ENCODE assay signal across 28 cellular contexts in the genomic region with DNA sequence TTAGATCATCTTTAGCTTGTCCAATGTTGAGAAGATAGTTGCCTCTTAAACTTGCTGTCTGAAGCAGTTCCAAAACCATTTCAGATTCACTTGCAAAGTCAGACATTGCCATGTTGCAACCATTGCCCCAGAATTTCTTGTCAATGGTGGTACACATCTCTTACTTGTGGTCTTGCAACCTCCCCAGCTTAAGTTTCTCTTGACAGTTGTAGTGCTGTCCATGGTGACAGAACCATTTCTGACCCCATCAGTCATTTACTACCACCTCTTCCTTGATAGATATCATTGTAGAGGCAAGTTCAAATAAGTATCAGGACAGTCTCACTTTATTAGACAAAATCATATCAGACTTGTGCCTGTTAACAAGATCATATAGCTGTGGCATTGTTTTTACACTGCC.
"Had no signal": no experiment of that assay in that cellular context is flagged by ENCODE, and none has a peak within 500 bp of the region (broad histone marks: within the 10 kb centered on the region; RNA-seq: fewer than 3 reads in every experiment).

No MANE protein-coding gene starts in this region.

- H3K79me2 ChIP-seq: parathyroid adenoma had no signal

- FAIRE-seq: small intestine, urothelium cell line had no signal

- H3K4me3 ChIP-seq: neural progenitor cell, ovary, psoas muscle, right lobe of liver, sigmoid colon, stomach, thoracic aorta, thyroid gland, tibial nerve, upper lobe of left lung, vagina had no signal

- H3K9me3 ChIP-seq: ovary, psoas muscle, right lobe of liver, sigmoid colon, stomach, thoracic aorta, thyroid gland, tibial nerve, upper lobe of left lung, vagina had no signal

- H3K4me3 Mint-ChIP-seq: nephron; neural progenitor cell; stimulated activated effector memory CD8-positive, alpha-beta T cell treated with anti-CD3 and anti-CD28 coated beads, Interleukin-12 subunit alpha, Interleukin-12 subunit beta, amount 100 ng/mL, for 72 hours; stimulated activated naive B cell treated with anti-CD40 and anti-IgM and Interleukin-4, amounts not matched to agents 10 μg/mL and 1 μg/mL and 100 μg/mL, for 72 hours; stimulated activated naive CD8-positive, alpha-beta T cell treated with anti-CD3 and anti-CD28 coated beads, Interleukin-15, Interleukin-2, amounts not matched to agents 100 ng/mL and 50 ng/mL, for 24 hours had no signal

- H3K9me3 Mint-ChIP-seq: nephron; neural progenitor cell; stimulated activated effector memory CD8-positive, alpha-beta T cell treated with anti-CD3 and anti-CD28 coated beads, Interleukin-12 subunit alpha, Interleukin-12 subunit beta, amount 100 ng/mL, for 72 hours; stimulated activated naive B cell treated with anti-CD40 and anti-IgM and Interleukin-4, amounts not matched to agents 10 μg/mL and 1 μg/mL and 100 μg/mL, for 72 hours; stimulated activated naive CD8-positive, alpha-beta T cell treated with anti-CD3 and anti-CD28 coated beads, Interleukin-15, Interleukin-2, amounts not matched to agents 100 ng/mL and 50 ng/mL, for 24 hours had no signal

- H3K4me1 Mint-ChIP-seq: neural progenitor cell; stimulated activated effector memory CD8-positive, alpha-beta T cell treated with anti-CD3 and anti-CD28 coated beads, Interleukin-12 subunit alpha, Interleukin-12 subunit beta, amount 100 ng/mL, for 72 hours; stimulated activated naive B cell treated with anti-CD40 and anti-IgM and Interleukin-4, amounts not matched to agents 10 μg/mL and 1 μg/mL and 100 μg/mL, for 72 hours had no signal

- H3K4me1 ChIP-seq: neural progenitor cell, parathyroid adenoma, psoas muscle, right lobe of liver, sigmoid colon, stomach, thyroid gland, tibial nerve, upper lobe of left lung, vagina had no signal

- H3K36me3 Mint-ChIP-seq: neural progenitor cell; stimulated activated effector memory CD8-positive, alpha-beta T cell treated with anti-CD3 and anti-CD28 coated beads, Interleukin-12 subunit alpha, Interleukin-12 subunit beta, amount 100 ng/mL, for 72 hours; stimulated activated naive B cell treated with anti-CD40 and anti-IgM and Interleukin-4, amounts not matched to agents 10 μg/mL and 1 μg/mL and 100 μg/mL, for 72 hours had no signal

- H2AFZ ChIP-seq: neural progenitor cell, parathyroid adenoma had no signal

- H3K27ac Mint-ChIP-seq: neural progenitor cell; progenitor cell of endocrine pancreas; stimulated activated effector memory CD8-positive, alpha-beta T cell treated with anti-CD3 and anti-CD28 coated beads, Interleukin-12 subunit alpha, Interleukin-12 subunit beta, amount 100 ng/mL, for 72 hours; stimulated activated naive B cell treated with anti-CD40 and anti-IgM and Interleukin-4, amounts not matched to agents 10 μg/mL and 1 μg/mL and 100 μg/mL, for 72 hours; stimulated activated naive CD8-positive, alpha-beta T cell treated with anti-CD3 and anti-CD28 coated beads, Interleukin-15, Interleukin-2, amounts not matched to agents 100 ng/mL and 50 ng/mL, for 24 hours had no signal

- H3K27ac ChIP-seq: neural progenitor cell, ovary, parathyroid adenoma, psoas muscle, right lobe of liver, sigmoid colon, stomach, thoracic aorta, thyroid gland, tibial nerve, upper lobe of left lung, vagina had no signal

- H3K27me3 ChIP-seq: neural progenitor cell, ovary, right lobe of liver, sigmoid colon, stomach, thyroid gland, tibial nerve, upper lobe of left lung, vagina had no signal

- DNase-seq: occipital lobe; ovary; posterior cingulate gyrus; psoas muscle; right cardiac atrium; right lobe of liver; sigmoid colon; small intestine; stimulated activated CD4-positive, alpha-beta T cell treated with anti-CD3 and anti-CD28 coated beads, Interleukin-15, amount 100 ng/mL, for 24 hours; stimulated activated CD4-positive, alpha-beta T cell treated with anti-CD3 and anti-CD28 coated beads, Interleukin-2, amount 100 ng/mL, for 24 hours; stimulated activated CD4-positive, alpha-beta T cell treated with anti-CD3 and anti-CD28 coated beads, Interleukin-2, amount 100 ng/mL, for 48 hours; stimulated activated CD4-positive, alpha-beta T cell treated with anti-CD3 and anti-CD28 coated beads, Interleukin-4, amount 100 ng/mL, for 24 hours; stimulated activated naive B cell treated with anti-CD40 and anti-IgM and Interleukin-4, amounts not matched to agents 10 μg/mL and 1 μg/mL and 100 μg/mL, for 72 hours; stimulated activated naive CD4-positive, alpha-beta T cell treated with Interleukin-2 at 50 U/mL for 16 hours; stomach; thyroid gland; trophoblast cell had no signal

- ATAC-seq: psoas muscle; right lobe of liver; stimulated activated effector memory CD8-positive, alpha-beta T cell treated with anti-CD3 and anti-CD28 coated beads, Interleukin-12 subunit alpha, Interleukin-12 subunit beta, amount 100 ng/mL, for 72 hours; stimulated activated naive B cell treated with anti-CD40 and anti-IgM and Interleukin-4, amounts not matched to agents 10 μg/mL and 1 μg/mL and 100 μg/mL, for 72 hours had no signal

- H3K4me2 ChIP-seq: neural progenitor cell had no signal

- H3K9ac ChIP-seq: neural progenitor cell, parathyroid adenoma had no signal

- H3K36me3 ChIP-seq: neural progenitor cell, ovary, right lobe of liver, sigmoid colon, stomach, thoracic aorta, thyroid gland, tibial nerve, upper lobe of left lung, vagina had no signal

- H3K27me3 Mint-ChIP-seq: stimulated activated naive B cell treated with anti-CD40 and anti-IgM and Interleukin-4, amounts not matched to agents 10 μg/mL and 1 μg/mL and 100 μg/mL, for 72 hours had no signal
